In genomic region chr4:174658246-174658645, GRCh38 we compare ENCODE assay signal across 36 cellular contexts.
"Had no signal": no experiment of that assay in that cellular context is flagged by ENCODE, and none has a peak within 500 bp of the region (broad histone marks: within the 10 kb centered on the region; RNA-seq: fewer than 3 reads in every experiment).

No MANE protein-coding gene starts in this region.

- H3K4me3 ChIP-seq: adrenal gland, MG63, Peyer's patch, SJSA1 had no signal

- H3K27ac ChIP-seq: adrenal gland, brain microvascular endothelial cell, Peyer's patch, SJSA1 had no signal

- H3K4me1 ChIP-seq: adrenal gland, Peyer's patch, SJSA1 had no signal

- H3K9ac ChIP-seq: SK-N-SH had no signal

- H3K4me2 ChIP-seq: SK-N-SH had no signal

- ATAC-seq: activated CD8-positive, alpha-beta T cell treated with anti-CD3 and anti-CD28 coated beads for 36 hours; activated naive CD4-positive, alpha-beta T cell treated with anti-CD3 and anti-CD28 coated beads, Interleukin-2, amount 50 U/mL, for 72 hours; activated T-cell treated with anti-CD3 and anti-CD28 coated beads, Interleukin-2, amount 50 U/mL, for 72 hours; activated T-helper 17 cell treated with anti-CD3 and anti-CD28 coated beads, Interleukin-2, amount 50 U/mL, for 72 hours; PC-3 had no signal

- DNase-seq: activated CD4-positive, alpha-beta T cell treated with anti-CD3 and anti-CD28 coated beads, Interleukin-2, amount 10 ng/mL, durations not matched to agents 24 days and 14 days; activated CD4-positive, alpha-beta T cell treated with anti-CD3 and anti-CD28 coated beads, Interleukin-2, amount 50 U/mL, for 4 hours; activated CD8-positive, alpha-beta T cell treated with anti-CD3 and anti-CD28 coated beads for 36 hours; activated gamma-delta T cell; activated naive CD4-positive, alpha-beta T cell treated with anti-CD3 and anti-CD28 coated beads for 36 hours; activated T-cell treated with anti-CD3 and anti-CD28 coated beads, Interleukin-2, amount 50 U/mL, for 1 hour; activated T-cell treated with anti-CD3 and anti-CD28 coated beads, Interleukin-2, amount 50 U/mL, for 72 hours; adrenal gland; anterior cingulate cortex; brain microvascular endothelial cell; Kasumi-1; KG1; MG63; NCI-H1048; NCI-H1105 treated with DMSO at 0.1 percent for 48 hours; NCI-H1436; NCI-H1694; NCI-H1930; NCI-H2081 treated with DMSO at 0.1 percent for 48 hours; NCI-H345; NCI-H510A; NCI-H526; NCI-H748 treated with DMSO at 0.1 percent for 48 hours; NK-92 treated with Interleukin-12 subunit alpha and Interleukin-12 subunit beta, amount 100 ng/mL, for 24 hours; PC-3; Peyer's patch; RPMI8226; SHP77 treated with DMSO at 0.1 percent for 48 hours; SK-N-SH; SW 1271; T-helper 1 cell; T-helper 2 cell; T-helper 9 cell had no signal

- H3K9me3 ChIP-seq: adrenal gland, Peyer's patch, SJSA1, SK-N-SH had no signal

- H3K27me3 ChIP-seq: adrenal gland, brain microvascular endothelial cell, MG63, Peyer's patch had no signal

- H3K36me3 ChIP-seq: adrenal gland, brain microvascular endothelial cell, MG63, Peyer's patch, SJSA1 had no signal
